ENCODE assay signal across 22 cellular contexts in genomic region chr11:126502159-126502558, GRCh38.
A peak's percentile ranks its signal among the peaks of the same experiment; 100 is the strongest.
DNase-seq lines count a peak whose midpoint lies in the region; ATAC-seq, FAIRE-seq and TF ChIP-seq lines count a peak whose summit lies in the region.
"Had no signal": no experiment of that assay in that cellular context is flagged by ENCODE, and none has a peak within 500 bp of the region (broad histone marks: within the 10 kb centered on the region; RNA-seq: fewer than 3 reads in every experiment).

No MANE protein-coding gene starts in this region.

- in situ Hi-C loops in mammary epithelial cell (cut with MboI; ENCODE audit: low sequenced_read_pairs in 2 of 2) = no loop called here

- H3K27ac Mint-ChIP-seq in endothelial cell (ENCODE audit: unreplicated experiment) (no peak overlapping the region), T-cell (no peak overlapping the region)
- H3K27ac Mint-ChIP-seq: CD8-positive, alpha-beta memory T cell had no signal

- H3K4me3 ChIP-seq in right atrium auricular region (no peak overlapping the region), mammary epithelial cell (replicated peaks in 1 of 3; ENCODE audit: insufficient read depth in 1 of 3, low read depth in 2 of 3, low read length in 3 of 3) (peak overlapping the region in 1 of 3 experiments; percentile 27), keratinocyte (ENCODE audit: control insufficient read depth in 2 of 3, extremely low read depth in 1 of 3, insufficient read depth in 2 of 3, low read depth in 1 of 3, low read length in 3 of 3) (no peak overlapping the region), upper lobe of right lung (no peak overlapping the region)
- H3K4me3 ChIP-seq: A549; BLaER1 treated with 17β-estradiol and CSF1 and Interleukin-3, amounts not matched to agents 10 nM and 100 nM had no signal

- no peak overlapping the region for H3K9ac ChIP-seq in mammary epithelial cell (ENCODE audit: insufficient read depth, low read length)
- H3K9ac ChIP-seq in keratinocyte (ENCODE audit: control insufficient read depth, extremely low read depth, insufficient read depth, low read length) = no peak overlapping the region
- H3K9ac ChIP-seq: BLaER1 treated with 17β-estradiol and CSF1 and Interleukin-3, amounts not matched to agents 10 nM and 100 nM had no signal

- peaks cover 2% of the 10 kb centered on the region for H3K4me1 Mint-ChIP-seq in endothelial cell (ENCODE audit: unreplicated experiment)
- no peaks in the 10 kb centered on the region for H3K4me1 Mint-ChIP-seq in T-cell
- H3K4me1 Mint-ChIP-seq: CD8-positive, alpha-beta memory T cell had no signal

- H3K27me3 Mint-ChIP-seq in endothelial cell (ENCODE audit: unreplicated experiment) = no peaks in the 10 kb centered on the region
- H3K27me3 Mint-ChIP-seq in T-cell = peaks cover 43 to 45% of the 10 kb centered on the region in 2 donors

- no TSS peak for BruUV-seq in mammary epithelial cell (replicated peaks; lab: Mats Ljungman, UMichigan)

- peak; percentile 8 for DNase-seq in Right ventricle myocardium inferior (ENCODE audit: missing footprints)
- DNase-seq in right atrium auricular region (ENCODE audit: low spot score) = no peak
- DNase-seq in mammary epithelial cell = peak; percentile 9
- DNase-seq in keratinocyte (ENCODE audit: low read depth, low spot score) = no peak
- DNase-seq in upper lobe of right lung = peak; percentile 22
- DNase-seq in endothelial cell (ENCODE audit: low spot score) = no peak
- no peak for DNase-seq in T-cell
- DNase-seq: CD8-positive, alpha-beta memory T cell; DMS79; KBM-7; NCI-H1105 treated with DMSO at 0.1 percent for 48 hours; NCI-H1694; NCI-H2107; NCI-H2227 treated with DMSO at 0.1 percent for 48 hours; NCI-H510A treated with DMSO at 0.1 percent for 48 hours; NCI-H774; Right ventricle myocardium superior had no signal

- H3K27ac ChIP-seq in right atrium auricular region = no peak overlapping the region
- H3K27ac ChIP-seq in mammary epithelial cell (ENCODE audit: insufficient read depth, low read depth, low read length) = no peak overlapping the region
- H3K27ac ChIP-seq in keratinocyte (ENCODE audit: control insufficient read depth, insufficient read depth, low read length) = no peak overlapping the region
- no peak overlapping the region for H3K27ac ChIP-seq in upper lobe of right lung
- H3K27ac ChIP-seq: A549; BLaER1 treated with 17β-estradiol and CSF1 and Interleukin-3, amounts not matched to agents 10 nM and 100 nM had no signal

- POLR2A ChIA-PET in T-cell (lab: Charles Lee) = no interaction called here

- no peaks in the 10 kb centered on the region for H4K20me1 ChIP-seq in mammary epithelial cell (ENCODE audit: insufficient read depth, low read length)
- no peaks in the 10 kb centered on the region for H4K20me1 ChIP-seq in keratinocyte (ENCODE audit: control insufficient read depth, extremely low read depth, insufficient read depth, low read length)
- H4K20me1 ChIP-seq: BLaER1 treated with 17β-estradiol and CSF1 and Interleukin-3, amounts not matched to agents 10 nM and 100 nM had no signal

- H3K9me3 ChIP-seq in right atrium auricular region = peaks cover 0 to 34% of the 10 kb centered on the region in 2 donors
- H3K9me3 ChIP-seq in mammary epithelial cell (replicated peaks; ENCODE audit: insufficient read depth, low read length) = no peaks in the 10 kb centered on the region
- no peaks in the 10 kb centered on the region for H3K9me3 ChIP-seq in keratinocyte (ENCODE audit: control insufficient read depth, low read depth, low read length)
- H3K9me3 ChIP-seq in upper lobe of right lung = no peaks in the 10 kb centered on the region

- H3K36me3 ChIP-seq in right atrium auricular region (no peaks in the 10 kb centered on the region), mammary epithelial cell (ENCODE audit: insufficient read depth, low read length) (no peaks in the 10 kb centered on the region), keratinocyte (ENCODE audit: control insufficient read depth in 2 of 2, extremely low read depth in 1 of 2, insufficient read depth in 2 of 2, low read length in 2 of 2) (no peaks in the 10 kb centered on the region), upper lobe of right lung (no peaks in the 10 kb centered on the region)
- H3K36me3 ChIP-seq: BLaER1 treated with 17β-estradiol and CSF1 and Interleukin-3, amounts not matched to agents 10 nM and 100 nM had no signal

- H3K4me1 ChIP-seq in right atrium auricular region (no peaks in the 10 kb centered on the region), mammary epithelial cell (ENCODE audit: insufficient read depth, low read length) (peaks cover 21% of the 10 kb centered on the region), keratinocyte (ENCODE audit: control insufficient read depth, extremely low read depth, insufficient read depth, low read length) (peaks cover 18% of the 10 kb centered on the region), upper lobe of right lung (no peaks in the 10 kb centered on the region)
- H3K4me1 ChIP-seq: A549 had no signal

- H3K36me3 Mint-ChIP-seq in endothelial cell (ENCODE audit: low read depth, unreplicated experiment) (no peaks in the 10 kb centered on the region), T-cell (no peaks in the 10 kb centered on the region)
- H3K36me3 Mint-ChIP-seq: CD8-positive, alpha-beta memory T cell had no signal

- CTCF ChIA-PET in mammary epithelial cell (lab: Charles Lee; ENCODE audit: low non-redundant PET) (interaction anchor here (1.2 kb wide), 1 partner anchor 21 kb away, joined by 4 read pairs; no protein-coding TSS in a partner anchor), T-cell (lab: Charles Lee) (interaction anchor here in 1 of 2 donors (3.1 kb wide), 1 partner anchor 22 kb away, joined by 12 read pairs; no protein-coding TSS in a partner anchor)

- TF ChIP-seq CTCF in right atrium auricular region (IDR thresholded peaks at IDR 0.05) (no peak), mammary epithelial cell (conservative IDR thresholded peaks at IDR 0.05 in 1 of 2, IDR thresholded peaks at IDR 0.05 in 1 of 2; ENCODE audit: extremely low read depth in 1 of 2, insufficient read depth in 1 of 2, low read depth in 1 of 2, low read length in 2 of 2) (no peak), keratinocyte (optimal IDR thresholded peaks at IDR 0.05 in 1 of 3, IDR thresholded peaks at IDR 0.05 in 1 of 3, conservative IDR thresholded peaks at IDR 0.05 in 1 of 3; ENCODE audit: extremely low read depth in 1 of 3, insufficient read depth in 2 of 3, low read length in 3 of 3) (no peak), upper lobe of right lung (IDR thresholded peaks at IDR 0.05) (no peak), endothelial cell (IDR thresholded peaks at IDR 0.05; ENCODE audit: unreplicated experiment) (no peak)

- H3K9me3 Mint-ChIP-seq in endothelial cell (ENCODE audit: unreplicated experiment) (no peaks in the 10 kb centered on the region), T-cell (peaks cover 4 to 10% (median 8%) of the 10 kb centered on the region in 3 donors)

- H3K4me2 ChIP-seq in mammary epithelial cell (ENCODE audit: insufficient read depth, low read depth, low read length) = peak overlapping the region; percentile 61
- peak overlapping the region; percentile 49 for H3K4me2 ChIP-seq in keratinocyte (ENCODE audit: control insufficient read depth, extremely low read depth, insufficient read depth, low read depth, low read length)
- H3K4me2 ChIP-seq: A549 had no signal

- no peak for ATAC-seq in Right ventricle myocardium inferior
- ATAC-seq in upper lobe of right lung = no peak
- ATAC-seq in T-cell (replicated peaks in 1 of 4) = no peak
- no peak for ATAC-seq in HG03439 (IDR thresholded peaks at IDR 0.05; ENCODE audit: unreplicated experiment)
- ATAC-seq: A549, HCT116 had no signal

- H3K27me3 ChIP-seq in right atrium auricular region (no peaks in the 10 kb centered on the region), mammary epithelial cell (ENCODE audit: insufficient read depth, low read length) (no peaks in the 10 kb centered on the region), keratinocyte (ENCODE audit: control insufficient read depth, extremely low read depth, insufficient read depth, low read length) (no peaks in the 10 kb centered on the region), upper lobe of right lung (peaks cover 7% of the 10 kb centered on the region)
- H3K27me3 ChIP-seq: BLaER1 treated with 17β-estradiol and CSF1 and Interleukin-3, amounts not matched to agents 10 nM and 100 nM had no signal

- H3K9me1 ChIP-seq in keratinocyte (ENCODE audit: control insufficient read depth, extremely low read depth, insufficient read depth, low read length) = no peaks in the 10 kb centered on the region

- FAIRE-seq in keratinocyte (lab: Jason Lieb, UNC) = no peak
- FAIRE-seq: A549, RCC 7860 had no signal

- H3K79me2 ChIP-seq in mammary epithelial cell (ENCODE audit: insufficient read depth, low read length) (no peaks in the 10 kb centered on the region), keratinocyte (ENCODE audit: control insufficient read depth, insufficient read depth, low read length) (no peaks in the 10 kb centered on the region)

- H2AFZ ChIP-seq in mammary epithelial cell (ENCODE audit: low read depth, low read length) = peak overlapping the region; percentile 55
- peak overlapping the region; percentile 7 for H2AFZ ChIP-seq in keratinocyte (ENCODE audit: control insufficient read depth, low read length)

- WGBS in mammary epithelial cell (ENCODE audit: low coverage, missing lambda C conversion rate) = 40% methylated on average over 1 of the region's 2 CpGs

- intact Hi-C loops in Right ventricle myocardium inferior (cut with DNase I) (no loop called here), mammary epithelial cell (cut with micrococcal nuclease) (no loop called here), upper lobe of right lung (cut with DNase I) (no loop called here)

- H3K4me3 Mint-ChIP-seq in endothelial cell (ENCODE audit: unreplicated experiment) (no peak overlapping the region), T-cell (no peak overlapping the region)
- H3K4me3 Mint-ChIP-seq: CD8-positive, alpha-beta memory T cell had no signal

- dilution Hi-C loops in mammary epithelial cell (cut with HindIII; ENCODE audit: low sequenced_read_pairs) (no loop called here), keratinocyte (cut with MboI; ENCODE audit: extremely low pct_ligation_motif_present, low sequenced_read_pairs) (no loop called here)

Comparison
In these comparisons a context has a peak if more than half of its experiments do, and no peak if none do; other contexts are left out.
1. DNase-seq: peak in Right ventricle myocardium inferior (single experiment), mammary epithelial cell (single experiment) and upper lobe of right lung (single experiment); none in right atrium auricular region (single experiment), keratinocyte (single experiment), endothelial cell (single experiment) and T-cell (0 of 34).